In the genomic region with DNA sequence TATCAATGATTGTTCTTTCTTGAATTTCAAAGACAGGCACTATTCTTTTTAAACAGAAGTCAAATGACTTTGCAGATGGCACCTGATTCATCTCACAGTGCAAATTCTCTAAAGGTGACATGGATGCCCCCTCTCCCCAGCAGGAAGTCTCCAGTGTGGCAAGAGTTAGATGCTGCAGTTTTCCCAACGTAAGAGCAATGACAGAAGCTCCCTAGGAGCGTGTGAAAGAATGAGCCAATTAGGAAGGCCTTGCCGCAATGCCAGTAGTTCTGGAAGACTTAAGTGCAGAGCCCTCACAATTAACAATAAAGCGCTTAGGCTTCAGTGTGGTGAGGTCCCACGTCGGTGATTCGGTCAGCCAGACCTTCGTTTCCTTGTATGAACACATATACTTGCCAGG, we compare ENCODE assay signal across 17 cellular contexts.
DNase-seq lines count a peak whose midpoint lies in the region; TF ChIP-seq lines count a peak whose summit lies in the region.
"Had no signal": no experiment of that assay in that cellular context is flagged by ENCODE, and none has a peak within 500 bp of the region (broad histone marks: within the 10 kb centered on the region; RNA-seq: fewer than 3 reads in every experiment).

No MANE protein-coding gene starts in this region.

- H3K4me1 ChIP-seq in esophagus muscularis mucosa, result no peaks in the 10 kb centered on the region
- peaks cover 25% of the 10 kb centered on the region for H3K4me1 ChIP-seq in neural progenitor cell
- H3K4me1 ChIP-seq: BE2C, Caco-2 had no signal

- no peaks in the 10 kb centered on the region for H3K36me3 Mint-ChIP-seq in neural progenitor cell
- H3K36me3 Mint-ChIP-seq: CD4-positive, CD25-positive, alpha-beta regulatory T cell; CD8-positive, alpha-beta memory T cell had no signal

- WGBS in esophagus muscularis mucosa, result 85% methylated on average over 7 of the region's 8 CpGs

- H3K9ac ChIP-seq in neural progenitor cell, result no peak overlapping the region

- TF ChIP-seq CTCF in esophagus muscularis mucosa (IDR thresholded peaks at IDR 0.05) (no peak), neural progenitor cell (IDR thresholded peaks at IDR 0.05) (no peak)

- H3K27ac Mint-ChIP-seq in neural progenitor cell, result no peak overlapping the region
- H3K27ac Mint-ChIP-seq: CD4-positive, CD25-positive, alpha-beta regulatory T cell; CD8-positive, alpha-beta memory T cell; H9 had no signal

- H3K4me3 ChIP-seq in esophagus muscularis mucosa (no peak overlapping the region), neural progenitor cell (no peak overlapping the region)
- H3K4me3 ChIP-seq: K562 had no signal

- H4K20me1 ChIP-seq in neural progenitor cell (ENCODE audit: low read depth), result no peaks in the 10 kb centered on the region

- no peaks in the 10 kb centered on the region for H3K9me3 Mint-ChIP-seq in neural progenitor cell
- H3K9me3 Mint-ChIP-seq: CD8-positive, alpha-beta memory T cell; H9 had no signal

- no peak for TF ChIP-seq EP300 in esophagus muscularis mucosa (IDR thresholded peaks at IDR 0.05)

- peaks cover 4% of the 10 kb centered on the region for H3F3A ChIP-seq in neural progenitor cell (ENCODE audit: low read depth)

- no peak for TF ChIP-seq POLR2A in esophagus muscularis mucosa (IDR thresholded peaks at IDR 0.05; ENCODE audit: low read depth)

- peaks cover 14% of the 10 kb centered on the region for H3K4me1 Mint-ChIP-seq in neural progenitor cell
- H3K4me1 Mint-ChIP-seq: CD4-positive, CD25-positive, alpha-beta regulatory T cell; CD8-positive, alpha-beta memory T cell had no signal

- H3K9me3 ChIP-seq in esophagus muscularis mucosa (no peaks in the 10 kb centered on the region), neural progenitor cell (ENCODE audit: low read depth) (no peaks in the 10 kb centered on the region)
- H3K9me3 ChIP-seq: BE2C, Caco-2 had no signal

- H3K27me3 Mint-ChIP-seq in neural progenitor cell (ENCODE audit: insufficient read depth, low read depth), result no peaks in the 10 kb centered on the region
- H3K27me3 Mint-ChIP-seq: CD4-positive, CD25-positive, alpha-beta regulatory T cell had no signal

- no peak overlapping the region for H3K4me2 ChIP-seq in neural progenitor cell

- intact Hi-C loops in esophagus muscularis mucosa (cut with DNase I), result no loop called here

- in situ Hi-C loops in G401 (cut with HindIII; ENCODE audit: low sequenced_read_pairs), result no loop called here

- no peak overlapping the region for H3K27ac ChIP-seq in esophagus muscularis mucosa (replicated peaks in 1 of 4)
- H3K27ac ChIP-seq in neural progenitor cell, result peak overlapping the region; percentile 16

- peak overlapping the region; percentile 12 for H2AFZ ChIP-seq in neural progenitor cell (replicated peaks)

- DNase-seq in G401 (ENCODE audit: low spot score) (peak; percentile 39), NCI-H82 treated with DMSO at 0.1 percent for 48 hours (lab: John Stamatoyannopoulos, UW; ENCODE audit: unreplicated experiment) (peak; percentile 15), esophagus muscularis mucosa (ENCODE audit: extremely low spot score) (peak; percentile 70), neural progenitor cell (ENCODE audit: low spot score) (peak; percentile 40), COLO668 (lab: John Stamatoyannopoulos, UW; ENCODE audit: unreplicated experiment) (no peak), NCI-H1694 treated with DMSO at 0.1 percent for 48 hours (lab: John Stamatoyannopoulos, UW) (no peak), HCEC 1CT (no peak)
- DNase-seq: ACHN; BE2C; Caco-2; CD4-positive, CD25-positive, alpha-beta regulatory T cell; CD8-positive, alpha-beta memory T cell; GDM1; GOT3; H9; IMR-90 had no signal

- H3K79me2 ChIP-seq in neural progenitor cell (ENCODE audit: low read depth), result no peaks in the 10 kb centered on the region

- H3K27me3 ChIP-seq in esophagus muscularis mucosa, result peaks cover 0 to 14% (median 0%) of the 10 kb centered on the region in 4 donors
- no peaks in the 10 kb centered on the region for H3K27me3 ChIP-seq in neural progenitor cell
- H3K27me3 ChIP-seq: BE2C had no signal

- no peaks in the 10 kb centered on the region for H3K36me3 ChIP-seq in esophagus muscularis mucosa
- no peaks in the 10 kb centered on the region for H3K36me3 ChIP-seq in neural progenitor cell
- H3K36me3 ChIP-seq: BE2C had no signal

- no peak overlapping the region for H3K4me3 Mint-ChIP-seq in neural progenitor cell
- H3K4me3 Mint-ChIP-seq: CD4-positive, CD25-positive, alpha-beta regulatory T cell; CD8-positive, alpha-beta memory T cell; H9 had no signal

Comparison
In these comparisons a context has a peak if more than half of its experiments do, and no peak if none do; other contexts are left out.
1. DNase-seq: peak in G401 (single experiment), NCI-H82 treated with DMSO at 0.1 percent for 48 hours (single experiment), esophagus muscularis mucosa (single experiment) and neural progenitor cell (single experiment); none in COLO668 (single experiment), NCI-H1694 treated with DMSO at 0.1 percent for 48 hours (single experiment) and HCEC 1CT (single experiment).